13 cellular contexts compared by ENCODE assay signal in the genomic region with DNA sequence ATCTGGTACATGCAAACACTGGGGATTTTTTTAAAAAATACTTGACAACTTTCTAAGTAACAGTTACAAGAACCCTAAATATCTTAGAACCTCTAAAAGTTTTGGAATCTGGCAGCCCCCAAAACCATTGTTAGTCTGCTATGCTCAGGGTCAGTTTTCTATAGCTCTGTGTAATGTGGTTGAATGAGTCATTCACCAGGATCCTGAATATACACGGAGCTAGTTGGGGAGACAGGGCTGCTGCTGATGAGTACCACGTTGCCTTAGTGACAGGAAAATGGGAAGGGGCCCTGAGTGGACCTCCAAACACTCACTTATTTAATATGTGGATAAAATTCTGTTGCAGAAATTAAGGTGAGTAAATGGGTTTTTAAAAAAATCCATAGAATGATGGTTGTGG. TPM values are rescaled to one million over a fixed set of nuclear protein-coding genes. Genes with fewer than 3 reads are reported as not detected.
DNase-seq lines count a peak whose midpoint lies in the region; ATAC-seq, FAIRE-seq and TF ChIP-seq lines count a peak whose summit lies in the region.
"Had no signal": no experiment of that assay in that cellular context is flagged by ENCODE, and none has a peak within 500 bp of the region (broad histone marks: within the 10 kb centered on the region; RNA-seq: fewer than 3 reads in every experiment).

No MANE protein-coding gene starts in this region.

- FAIRE-seq in H54 (lab: Jason Lieb, UNC), result peak; percentile 83
- FAIRE-seq: TTC549 had no signal

- DNase-seq in H54 (ENCODE audit: insufficient read length, low spot score), result peak; percentile 26
- DNase-seq in RPMI7951 (ENCODE audit: low read depth), result peak; percentile 80
- DNase-seq in fibroblast of gingiva (ENCODE audit: low read depth), result peak; percentile 15
- peak; percentile 21 for DNase-seq in retinal pigment epithelial cell (ENCODE audit: low read depth)
- DNase-seq in activated CD4-positive, CD25-positive, alpha-beta regulatory T cell (lab: John Stamatoyannopoulos, UW), result no peak
- DNase-seq in posterior vena cava (ENCODE audit: low spot score), result no peak
- no peak for DNase-seq in NCI-H1048 (lab: John Stamatoyannopoulos, UW)
- DNase-seq: left cardiac atrium; NCI-H1436 treated with DMSO at 0.1 percent for 48 hours; stimulated activated naive CD4-positive, alpha-beta T cell treated with Interleukin-2 at 50 U/mL for 16 hours had no signal

- TF ChIP-seq CTCF in retinal pigment epithelial cell (conservative IDR thresholded peaks at IDR 0.05; ENCODE audit: low read depth, low read length), result no peak

- TF ChIP-seq POLR2A in H54 (IDR thresholded peaks at IDR 0.05; ENCODE audit: low read depth, low read length), result no peak

- H3K4me3 ChIP-seq in retinal pigment epithelial cell (ENCODE audit: low read length), result no peak overlapping the region

- intact Hi-C loops in posterior vena cava (cut with DNase I), result no loop called here

- ATAC-seq in activated CD4-positive, CD25-positive, alpha-beta regulatory T cell treated with anti-CD3 and anti-CD28 coated beads, Interleukin-2, amount 50 U/mL, for 24 hours, result no peak
- ATAC-seq: esophagus mucosa, left cardiac atrium had no signal

RNA-seq across cellular contexts. Expression of a gene that starts 36.9 kb away (rescaled TPM):
- total RNA-seq in RPMI7951 (2014; rRNA removed; shearing (Covaris generic)), result 19.3 and 24.4 TPM in 2 replicates
- 10 to 100 TPM; 35.1 to 44.5 TPM for total RNA-seq in posterior vena cava

Comparison
In these comparisons a context has a peak if more than half of its experiments do, and no peak if none do; other contexts are left out.
1. DNase-seq: peak in H54 (single experiment), RPMI7951 (single experiment), fibroblast of gingiva (single experiment) and retinal pigment epithelial cell (single experiment); none in activated CD4-positive, CD25-positive, alpha-beta regulatory T cell (0 of 4), posterior vena cava (single experiment) and NCI-H1048 (single experiment).